Comparison of ENCODE assay signal across 18 cellular contexts in genomic region chr3:77071364-77071763, GRCh38. TPM values are rescaled to one million over a fixed set of nuclear protein-coding genes. Genes with fewer than 3 reads are reported as not detected.
A peak's percentile ranks its signal among the peaks of the same experiment; 100 is the strongest.
DNase-seq lines count a peak whose midpoint lies in the region; ATAC-seq, FAIRE-seq and TF ChIP-seq lines count a peak whose summit lies in the region.
"Had no signal": no experiment of that assay in that cellular context is flagged by ENCODE, and none has a peak within 500 bp of the region (broad histone marks: within the 10 kb centered on the region; RNA-seq: fewer than 3 reads in every experiment).

No MANE protein-coding gene starts in this region.

- 20% methylated on average over 4 of the region's 5 CpGs for WGBS in K562 (ENCODE audit: insufficient coverage, low coverage, missing lambda C conversion rate)

- H3K27me3 ChIP-seq in K562 (ENCODE audit: control insufficient read depth in 2 of 2, insufficient read depth in 2 of 2, low read length in 2 of 2), result no peaks in the 10 kb centered on the region

- intact Hi-C loops in K562 (cut with micrococcal nuclease), result no loop called here

- ATAC-seq in K562 (no peak), HG03439 (IDR thresholded peaks at IDR 0.05; ENCODE audit: unreplicated experiment) (no peak)

- no peak for TF ChIP-seq RAD21 in K562 (CRISPR knock-in tag; conservative IDR thresholded peaks at IDR 0.05 in 1 of 2, IDR thresholded peaks at IDR 0.05 in 1 of 2)

- H3K27me3 Mint-ChIP-seq in progenitor cell of endocrine pancreas, result no peaks in the 10 kb centered on the region
- H3K27me3 Mint-ChIP-seq: CD4-positive, alpha-beta T cell had no signal

- H3K79me2 ChIP-seq in K562 (ENCODE audit: control insufficient read depth, insufficient read depth, low read length), result no peaks in the 10 kb centered on the region

- no peak for TF ChIP-seq POLR2A in K562 (conservative IDR thresholded peaks at IDR 0.05)

- no peaks in the 10 kb centered on the region for H3K4me1 ChIP-seq in HEK293 (ENCODE audit: control insufficient read depth, insufficient read depth, low read length)
- peaks cover 0 to 3% of the 10 kb centered on the region in 2 experiments; a peak in 1 of 5 replicates for H3K4me1 ChIP-seq in K562 (replicated peaks in 1 of 2; ENCODE audit: control insufficient read depth in 2 of 2, insufficient read depth in 2 of 2, low read length in 2 of 2)
- H3K4me1 ChIP-seq: Caco-2 had no signal

- no peaks in the 10 kb centered on the region for H3K9me3 Mint-ChIP-seq in progenitor cell of endocrine pancreas (ENCODE audit: low read depth)
- H3K9me3 Mint-ChIP-seq: H9 had no signal

- H3K36me3 ChIP-seq in HEK293 (ENCODE audit: control insufficient read depth in 2 of 2, insufficient read depth in 1 of 2, low read length in 2 of 2) (no peaks in the 10 kb centered on the region), K562 (ENCODE audit: control insufficient read depth, insufficient read depth, low read length) (no peaks in the 10 kb centered on the region)

- H3K9me1 ChIP-seq in K562 (ENCODE audit: control insufficient read depth, insufficient read depth, low read length), result no peaks in the 10 kb centered on the region

- peak overlapping the region; percentile 74 for H2AFZ ChIP-seq in K562 (ENCODE audit: low read depth, low read length)

- H3K9me3 ChIP-seq in HEK293 (ENCODE audit: control insufficient read depth, insufficient read depth, low read depth, low read length) (no peaks in the 10 kb centered on the region), K562 (replicated peaks; ENCODE audit: control insufficient read depth, insufficient read depth, low read depth, low read length) (no peaks in the 10 kb centered on the region)
- H3K9me3 ChIP-seq: Caco-2 had no signal

- no TSS peak for BruUV-seq in K562 (replicated peaks; lab: Mats Ljungman, UMichigan)

- H3K4me1 Mint-ChIP-seq in progenitor cell of endocrine pancreas (ENCODE audit: low read depth), result peaks cover 50% of the 10 kb centered on the region

- no peaks in the 10 kb centered on the region for H4K20me1 ChIP-seq in K562 (replicated peaks; ENCODE audit: control insufficient read depth, insufficient read depth, low read length)

- POLR2A ChIA-PET in HEK293 (lab: Yijun Ruan, JAX) (no interaction called here), K562 (lab: Yijun Ruan, JAX) (no interaction called here)

- DNase-seq in NCI-H69 (lab: John Stamatoyannopoulos, UW) (peak; percentile 62), K562 (ENCODE audit: extremely low read depth in 1 of 4, low spot score in 3 of 4) (no peak), progenitor cell of endocrine pancreas (ENCODE audit: low spot score, unreplicated experiment) (no peak), dedifferentiated amniotic fluid mesenchymal stem cell (ENCODE audit: extremely low spot score) (no peak)
- DNase-seq in activated CD8-positive, alpha-beta memory T cell treated with anti-CD3 and anti-CD28 coated beads, Interleukin-2, amount 50 U/mL, for 4 hours, result no peak
- DNase-seq: ACHN; Caco-2; CD4-positive, alpha-beta T cell; GOT3; H9; Karpas-422 had no signal

- no peak for FAIRE-seq in K562 (lab: Jason Lieb, UNC)
- FAIRE-seq: A204.1, D721Med, G401.6 had no signal

- CTCF ChIA-PET in HEK293 (lab: Yijun Ruan, JAX), result no interaction called here
- CTCF ChIA-PET in K562 (lab: Yijun Ruan, JAX; ENCODE audit: low intra/inter-chr PET ratio), result interaction anchor here (0.7 kb wide), 1 partner anchor 1056 kb away, joined by 3 read pairs; no protein-coding TSS in a partner anchor

- peak overlapping the region; percentile 47 for H3K27ac Mint-ChIP-seq in progenitor cell of endocrine pancreas
- H3K27ac Mint-ChIP-seq: CD4-positive, alpha-beta T cell had no signal

- no peaks in the 10 kb centered on the region for H3K36me3 Mint-ChIP-seq in progenitor cell of endocrine pancreas (ENCODE audit: insufficient read depth)

- H3K4me2 ChIP-seq in K562 (ENCODE audit: insufficient read depth, low read length), result peak overlapping the region; percentile 49

- in situ Hi-C loops in K562 (cut with MboI), result no loop called here

- no peak for TF ChIP-seq CTCF in HEK293 (tag by site-specific recombination; IDR thresholded peaks at IDR 0.05)
- no peak for TF ChIP-seq CTCF in K562 (IDR thresholded peaks at IDR 0.05 in 2 of 3, conservative IDR thresholded peaks at IDR 0.05 in 1 of 3; ENCODE audit: insufficient read depth in 2 of 3, low read depth in 1 of 3, low read length in 3 of 3)
- TF ChIP-seq CTCF in progenitor cell of endocrine pancreas (IDR thresholded peaks at IDR 0.05; ENCODE audit: unreplicated experiment), result no peak

- no peak overlapping the region for H3K4me3 Mint-ChIP-seq in progenitor cell of endocrine pancreas (ENCODE audit: low read depth)
- H3K4me3 Mint-ChIP-seq: CD4-positive, alpha-beta T cell; H9 had no signal

- no peak for TF ChIP-seq EP300 in K562 (IDR thresholded peaks at IDR 0.05; ENCODE audit: low read length)

- no peak overlapping the region for H3K27ac ChIP-seq in HEK293 (ENCODE audit: extremely low read depth, low read depth, low read length)
- no peak overlapping the region for H3K27ac ChIP-seq in K562 (ENCODE audit: extremely low read depth, low read depth, low read length)
- H3K27ac ChIP-seq: C4-2B, HL-60 had no signal

- H3K4me3 ChIP-seq in HEK293 (ENCODE audit: low read depth, low read length) (no peak overlapping the region), K562 (no peak overlapping the region)

- H3K9ac ChIP-seq in K562 (ENCODE audit: insufficient read depth in 1 of 2, low read depth in 2 of 2, low read length in 2 of 2), result peak overlapping the region in 1 of 2 experiments; percentile 2; a peak in 1 of 4 replicates

TF ChIP-seq in HEK293, 187 proteins besides CTCF, POLR2A, EP300 and RAD21:
- TF ChIP-seq ZNF514 (tag by site-specific recombination; IDR thresholded peaks at IDR 0.05), result no peak
- TF ChIP-seq PRDM6 (tag by site-specific recombination; IDR thresholded peaks at IDR 0.05), result peak; percentile 70

TF ChIP-seq in K562, 482 proteins besides CTCF, POLR2A, EP300 and RAD21:
- TF ChIP-seq ZSCAN32 (CRISPR knock-in tag; IDR thresholded peaks at IDR 0.05) (no peak), SETDB1 (IDR thresholded peaks at IDR 0.05; ENCODE audit: low read length) (no peak)

RNA-seq across cellular contexts. Expression of gene ROBO2, which starts 31.5 kb away (rescaled TPM):
- total RNA-seq in K562 (2011; cell fraction: chromatin; rRNA removed; ENCODE audit: low replicate concordance), result 4.3 and 4.7 TPM in 2 replicates
- total RNA-seq in K562 (2011; cell fraction: nucleolus; rRNA removed), result 2.9 and 4.5 TPM in 2 replicates
- 3.0 and 3.7 TPM in 2 replicates for total RNA-seq in K562 (2011; cell fraction: nucleoplasm; rRNA removed)
- total RNA-seq in K562 (2014; rRNA removed) (2.6 and 2.9 TPM in 2 replicates), K562 (2014; rRNA removed; fragmentation: Illumina TruSeq; extraction: Trizol) (1.6 and 2.1 TPM in 2 replicates), K562 (2015; rRNA removed; fragmentation: Illumina TruSeq; extraction: Trizol) (2.7 and 3.0 TPM in 2 replicates), K562 (2021) (1.7 and 1.9 TPM in 2 replicates), progenitor cell of endocrine pancreas (75.2 and 83.8 TPM in 2 replicates)
- polyA plus RNA-seq in K562 (2011; rRNA removed) (2.4 and 3.2 TPM in 2 replicates), K562 (2014; fragmentation: Illumina TruSeq; extraction: Trizol) (2.4 and 2.6 TPM in 2 replicates), K562 (2014; fragmentation: Nextera tagmentation; extraction: Ambion mirVana) (under 1 TPM; 0.84 TPM), K562 (2014; rRNA removed) (0.97 and 1.1 TPM in 2 replicates)
- polyA plus RNA-seq in K562 (2011; cell fraction: cytosol; rRNA removed), result 1.3 and 1.7 TPM in 2 replicates
- polyA plus RNA-seq in K562 (2011; cell fraction: nucleus; rRNA removed), result 4.9 and 5.8 TPM in 2 replicates
- polyA plus RNA-seq in K562 (2012), result 2.5 and 2.8 TPM in 2 replicates
- polyA minus RNA-seq in K562 (2011; rRNA and poly(A)+ RNA removed), result 6.4 and 6.8 TPM in 2 replicates
- 3.1 and 6.4 TPM in 2 replicates for polyA minus RNA-seq in K562 (2011; cell fraction: cytosol; rRNA and poly(A)+ RNA removed)
- polyA minus RNA-seq in K562 (2011; cell fraction: nucleus; rRNA and poly(A)+ RNA removed), result 8.9 and 9.6 TPM in 2 replicates
- total RNA-seq: CD4-positive, alpha-beta T cell had no signal

Comparison
In these comparisons a context has a peak if more than half of its experiments do, and no peak if none do; other contexts are left out.
1. RNA of gene ROBO2, which starts 31.5 kb away (total RNA-seq): 75.2 to 83.8 TPM in progenitor cell of endocrine pancreas; 1.6 to 4.7 TPM in K562; every median in the first group is over 10 times any median in the second.